14 cellular contexts compared by ENCODE assay signal in the genomic region with DNA sequence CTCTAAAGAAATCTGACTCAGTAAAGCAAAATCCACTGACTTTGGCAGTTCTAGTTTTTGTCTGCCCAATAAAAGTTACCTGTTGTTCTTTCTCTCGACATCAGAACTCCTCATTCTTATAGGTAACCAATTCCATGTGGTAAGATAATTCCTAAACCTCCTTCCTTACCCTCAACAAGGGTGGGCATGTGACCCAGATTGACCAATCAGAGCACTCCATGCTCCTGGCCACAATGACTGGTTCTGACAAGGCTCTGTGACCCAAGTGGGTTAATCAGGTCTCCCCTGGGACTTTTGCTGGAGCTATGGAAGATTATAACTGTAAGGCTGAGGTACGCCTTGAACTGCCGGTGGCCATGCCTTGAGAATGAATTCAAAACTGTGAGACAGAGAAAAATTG. TPM values are rescaled to one million over a fixed set of nuclear protein-coding genes. Genes with fewer than 3 reads are reported as not detected.
DNase-seq lines count a peak whose midpoint lies in the region; ATAC-seq, FAIRE-seq and TF ChIP-seq lines count a peak whose summit lies in the region.
"Had no signal": no experiment of that assay in that cellular context is flagged by ENCODE, and none has a peak within 500 bp of the region (broad histone marks: within the 10 kb centered on the region; RNA-seq: fewer than 3 reads in every experiment).

No MANE protein-coding gene starts in this region.

- H3K36me3 Mint-ChIP-seq in activated CD4-positive, alpha-beta T cell treated with anti-CD3 and anti-CD28 coated beads, Interleukin-2, amount 10 ng/mL, durations not matched to agents 7 days and 5 days (ENCODE audit: low read depth), result peaks cover 74% of the 10 kb centered on the region
- peaks cover 44% of the 10 kb centered on the region for H3K36me3 Mint-ChIP-seq in T-cell

- H3K27me3 Mint-ChIP-seq in activated CD4-positive, alpha-beta T cell treated with anti-CD3 and anti-CD28 coated beads, Interleukin-2, amount 10 ng/mL, durations not matched to agents 7 days and 5 days, result no peaks in the 10 kb centered on the region
- H3K27me3 Mint-ChIP-seq in T-cell, result no peaks in the 10 kb centered on the region

- no peak for FAIRE-seq in H54 (lab: Jason Lieb, UNC)

- H3K79me2 ChIP-seq in hepatocyte (no peaks in the 10 kb centered on the region), PC-9 (ENCODE audit: low read depth) (no peaks in the 10 kb centered on the region)

- H3K27ac ChIP-seq in hepatocyte (peak overlapping the region; percentile 56), PC-9 (no peak overlapping the region)

- POLR2A ChIA-PET in activated CD4-positive, alpha-beta T cell treated with anti-CD3 and anti-CD28 coated beads, Interleukin-2, amount 10 ng/mL, durations not matched to agents 7 days and 5 days (lab: Charles Lee), result no interaction called here
- POLR2A ChIA-PET in T-cell (lab: Charles Lee) (no interaction called here), PC-9 (lab: Charles Lee; ENCODE audit: unreplicated experiment) (no interaction called here)

- CTCF ChIA-PET in activated CD4-positive, alpha-beta T cell treated with anti-CD3 and anti-CD28 coated beads, Interleukin-2, amount 10 ng/mL, durations not matched to agents 7 days and 5 days (lab: Charles Lee), result interaction anchor here (1.3 kb wide), 1 partner anchor 45 kb away, joined by 3 read pairs; no protein-coding TSS in a partner anchor
- CTCF ChIA-PET in T-cell (lab: Charles Lee), result interaction anchor here in 1 of 2 donors (1.2 to 4.9 kb wide), 2 partner anchors 220 to 231 kb away, joined by 4 to 51 read pairs; no protein-coding TSS in a partner anchor
- CTCF ChIA-PET in PC-9 (lab: Charles Lee), result no interaction called here

- H3K27me3 ChIP-seq in hepatocyte (no peaks in the 10 kb centered on the region), PC-9 (ENCODE audit: insufficient read depth, low read depth) (no peaks in the 10 kb centered on the region)

- no peak for DNase-seq in activated CD4-positive, alpha-beta T cell treated with anti-CD3 and anti-CD28 coated beads, Interleukin-2, amount 10 ng/mL, durations not matched to agents 7 days and 5 days
- DNase-seq in activated CD4-positive, alpha-beta T cell treated with anti-CD3 and anti-CD28 coated beads for 1 hour, result no peak
- DNase-seq in T-cell (no peak), hepatocyte (ENCODE audit: low spot score) (no peak), H54 (ENCODE audit: insufficient read length, low spot score) (no peak), PC-9 (no peak)
- DNase-seq: activated CD4-positive, alpha-beta T cell treated with anti-CD3 and anti-CD28 coated beads, Interleukin-2, amount 50 U/mL, for 1 hour; NCI-H345 had no signal

- intact Hi-C loops in PC-9 (cut with micrococcal nuclease; ENCODE audit: unreplicated experiment), result loop anchor here (5.0 to 10.0 kb wide), 2 partner anchors 218 to 645 kb away; no protein-coding TSS in a partner anchor

- peaks cover 6% of the 10 kb centered on the region; the same call in 1 of the 2 replicates for H3F3A ChIP-seq in PC-9 (ENCODE audit: insufficient read depth, low read depth)

- H3K4me1 ChIP-seq in hepatocyte (ENCODE audit: insufficient read depth), result no peaks in the 10 kb centered on the region
- H3K4me1 ChIP-seq in PC-9 (replicated peaks; ENCODE audit: insufficient read depth), result peaks cover 14% of the 10 kb centered on the region

- H3K9me3 ChIP-seq in hepatocyte (ENCODE audit: low read depth) (no peaks in the 10 kb centered on the region), PC-9 (ENCODE audit: insufficient read depth, low read depth) (no peaks in the 10 kb centered on the region)

- H3K9me3 Mint-ChIP-seq in activated CD4-positive, alpha-beta T cell treated with anti-CD3 and anti-CD28 coated beads, Interleukin-2, amount 10 ng/mL, durations not matched to agents 7 days and 5 days, result peaks cover 3% of the 10 kb centered on the region
- no peaks in the 10 kb centered on the region for H3K9me3 Mint-ChIP-seq in T-cell

- H3K9me2 ChIP-seq in hepatocyte (replicated peaks; ENCODE audit: insufficient read depth) (no peaks in the 10 kb centered on the region), PC-9 (ENCODE audit: insufficient read depth) (no peaks in the 10 kb centered on the region)

- H3K4me1 Mint-ChIP-seq in activated CD4-positive, alpha-beta T cell treated with anti-CD3 and anti-CD28 coated beads, Interleukin-2, amount 10 ng/mL, durations not matched to agents 7 days and 5 days, result peaks cover 46% of the 10 kb centered on the region
- H3K4me1 Mint-ChIP-seq in T-cell, result peaks cover 44 to 52% (median 44%) of the 10 kb centered on the region in 3 donors

- TF ChIP-seq POLR2A in H54 (IDR thresholded peaks at IDR 0.05; ENCODE audit: low read depth, low read length), result no peak

- 88% methylated on average over 3 of the region's 3 CpGs for WGBS in hepatocyte (ENCODE audit: low lambda C conversion rate, missing lambda C conversion rate)

- H3K4me2 ChIP-seq in hepatocyte, result no peak overlapping the region
- no peak overlapping the region for H3K4me2 ChIP-seq in PC-9

- peak overlapping the region; percentile 48 for H3K4me3 Mint-ChIP-seq in activated CD4-positive, alpha-beta T cell treated with anti-CD3 and anti-CD28 coated beads, Interleukin-2, amount 10 ng/mL, durations not matched to agents 7 days and 5 days
- peak overlapping the region in 2 of 3 donors; percentile 65 to 73 for H3K4me3 Mint-ChIP-seq in T-cell

- H4K20me1 ChIP-seq in hepatocyte (ENCODE audit: insufficient read depth, poor library complexity, severe bottlenecking), result no peaks in the 10 kb centered on the region
- no peaks in the 10 kb centered on the region for H4K20me1 ChIP-seq in PC-9 (ENCODE audit: insufficient read depth)

- H3K4me3 ChIP-seq in hepatocyte (no peak overlapping the region), PC-9 (no peak overlapping the region)

- ATAC-seq in GM21786 (IDR thresholded peaks at IDR 0.05; ENCODE audit: unreplicated experiment) (peak; percentile 3), T-cell (replicated peaks in 1 of 4) (no peak), GM18867 (IDR thresholded peaks at IDR 0.05; ENCODE audit: unreplicated experiment) (no peak)

- H2AFZ ChIP-seq in hepatocyte (no peak overlapping the region), PC-9 (no peak overlapping the region)

- TF ChIP-seq CTCF in hepatocyte (IDR thresholded peaks at IDR 0.05; ENCODE audit: poor library complexity) (no peak), PC-9 (conservative IDR thresholded peaks at IDR 0.05) (no peak)

- H3K36me3 ChIP-seq in hepatocyte (replicated peaks; ENCODE audit: insufficient read depth, low read depth) (no peaks in the 10 kb centered on the region), PC-9 (ENCODE audit: low read depth) (no peaks in the 10 kb centered on the region)

- no TSS peak for BruUV-seq in PC-9 (replicated peaks; lab: Mats Ljungman, UMichigan)

- peak overlapping the region; percentile 92 for H3K27ac Mint-ChIP-seq in activated CD4-positive, alpha-beta T cell treated with anti-CD3 and anti-CD28 coated beads, Interleukin-2, amount 10 ng/mL, durations not matched to agents 7 days and 5 days
- H3K27ac Mint-ChIP-seq in T-cell, result peak overlapping the region; percentile 94 to 96

RNA-seq across cellular contexts. Expression of a gene that starts 31.7 kb away (rescaled TPM):
- total RNA-seq in activated CD4-positive, alpha-beta T cell treated with anti-CD3 and anti-CD28 coated beads, Interleukin-2, amount 10 ng/mL, durations not matched to agents 7 days and 5 days, result 10 to 100 TPM; 74.2 to 79.2 TPM
- 10 to 100 TPM; 42.9 to 88.1 (median 77.0) TPM for total RNA-seq in T-cell
- total RNA-seq in hepatocyte, result 26.3 and 38.0 TPM in 2 replicates
- polyA plus RNA-seq in hepatocyte, result 3.2 and 8.1 TPM in 2 replicates
- total RNA-seq in PC-9 (2021), result 7.0 and 10.9 TPM in 2 replicates

RNA-seq across cellular contexts. Expression of a gene that starts 32.1 kb away (rescaled TPM):
- total RNA-seq in activated CD4-positive, alpha-beta T cell treated with anti-CD3 and anti-CD28 coated beads, Interleukin-2, amount 10 ng/mL, durations not matched to agents 7 days and 5 days, result 10 to 100 TPM; 21.3 to 22.8 TPM
- 10 to 100 TPM; 17.7 to 24.8 (median 21.8) TPM for total RNA-seq in T-cell
- 13.7 and 17.5 TPM in 2 replicates for total RNA-seq in hepatocyte
- polyA plus RNA-seq in hepatocyte, result 8.5 and 10.3 TPM in 2 replicates
- 17.9 and 19.0 TPM in 2 replicates for total RNA-seq in PC-9 (2021)

RNA-seq across cellular contexts. Expression of a gene that starts 41.5 kb away (rescaled TPM):
- total RNA-seq in activated CD4-positive, alpha-beta T cell treated with anti-CD3 and anti-CD28 coated beads, Interleukin-2, amount 10 ng/mL, durations not matched to agents 7 days and 5 days, result under 1 TPM; 0.60 to 0.62 TPM
- total RNA-seq in T-cell (1 to 10 TPM; 1.1 to 3.5 (median 2.6) TPM), hepatocyte (0.53 and 2.5 TPM in 2 replicates), PC-9 (2021) (not detected in 2 replicates)
- 0.47 TPM in 1 of 2 replicates, not detected in the other for polyA plus RNA-seq in hepatocyte
- total RNA-seq: A673, G401, renal cortical epithelial cell, ureter had no signal
